ENCODE assay signal across 8 cellular contexts in genomic region chr13:109786457-109787134, GRCh38. TPM values are rescaled to one million over a fixed set of nuclear protein-coding genes. Genes with fewer than 3 reads are reported as not detected.
A peak's percentile ranks its signal among the peaks of the same experiment; 100 is the strongest.
DNase-seq lines count a peak whose midpoint lies in the region; ATAC-seq and TF ChIP-seq lines count a peak whose summit lies in the region.

TSS of gene IRS2 (minus strand) at chr13:109786583. CDS start at chr13:109786053, 530 bp downstream.

- TF ChIP-seq CTCF in kidney epithelial cell (IDR thresholded peaks at IDR 0.05; ENCODE audit: insufficient read depth, low read length, poor library complexity, severe bottlenecking) = no peak

- DNase-seq in AG08396 (ENCODE audit: low spot score) = peak; percentile 96
- peak; percentile 92 for DNase-seq in NCI-H2227 treated with DMSO at 0.1 percent for 48 hours (lab: John Stamatoyannopoulos, UW)
- DNase-seq in activated CD4-positive, alpha-beta T cell treated with anti-CD3 and anti-CD28 coated beads for 1 hour = peak; percentile 91
- DNase-seq in cerebellar nuclear complex (lab: John Stamatoyannopoulos, UW) = peak; percentile 23 to 67
- peak; percentile 76 for DNase-seq in kidney epithelial cell (ENCODE audit: low read depth)
- peak; percentile 82 to 84 for DNase-seq in stimulated activated CD4-positive, alpha-beta T cell treated with anti-CD3 and anti-CD28 coated beads, Interleukin-15, amount 100 ng/mL, for 1 hour (ENCODE audit: low read depth in 1 of 2, low spot score in 1 of 2)

- ATAC-seq in GM19025 (IDR thresholded peaks at IDR 0.05; ENCODE audit: low read depth, unreplicated experiment) (peak; percentile 95), HG03175 (IDR thresholded peaks at IDR 0.05; ENCODE audit: unreplicated experiment) (peak; percentile 95)

- no peaks in the 10 kb centered on the region for H3K27me3 ChIP-seq in kidney epithelial cell (ENCODE audit: control insufficient read depth, insufficient read depth, low read length)

- H3K36me3 ChIP-seq in kidney epithelial cell (ENCODE audit: control insufficient read depth, insufficient read depth, low read length) = no peaks in the 10 kb centered on the region

- H3K4me3 ChIP-seq in kidney epithelial cell (ENCODE audit: low read depth, low read length) = peak within 1 kb of the TSS; percentile 79

RNA-seq across cellular contexts. Expression of gene IRS2, which starts in this region (rescaled TPM):
- 27.1 and 35.7 TPM in 2 replicates for total RNA-seq in kidney epithelial cell

Comparison
In these comparisons a context has a peak if more than half of its experiments do, and no peak if none do; other contexts are left out.
1. Peak in every context shown above with its lines: DNase-seq, ATAC-seq and H3K4me3 ChIP-seq.
2. DNase-seq: peak in every context shown above with its lines; median percentile 96 in AG08396; 92 in NCI-H2227 treated with DMSO at 0.1 percent for 48 hours; 91 in activated CD4-positive, alpha-beta T cell treated with anti-CD3 and anti-CD28 coated beads for 1 hour; 83 in stimulated activated CD4-positive, alpha-beta T cell treated with anti-CD3 and anti-CD28 coated beads, Interleukin-15, amount 100 ng/mL, for 1 hour; 76 in kidney epithelial cell; 45 in cerebellar nuclear complex.